In the genomic region with DNA sequence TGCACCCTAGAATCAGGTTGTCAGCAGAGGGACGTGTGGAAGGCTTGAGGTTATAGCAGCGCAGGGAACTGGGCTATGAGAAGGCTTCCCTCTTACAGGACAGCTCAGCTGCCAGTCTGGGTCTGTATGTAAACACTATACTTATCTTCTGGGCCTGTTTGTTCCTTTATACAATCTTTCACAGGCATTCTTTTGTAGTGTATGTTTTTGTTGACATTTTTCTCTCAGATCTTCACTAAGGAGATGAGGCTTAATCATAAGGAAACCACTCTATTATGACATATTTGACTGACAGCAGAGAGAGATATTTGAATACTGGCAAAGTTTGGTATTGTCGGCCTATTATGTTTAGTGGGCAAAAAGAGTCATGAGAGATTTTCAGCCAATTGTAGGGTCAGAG, we compare ENCODE assay signal across 8 cellular contexts. TPM values are rescaled to one million over a fixed set of nuclear protein-coding genes. Genes with fewer than 3 reads are reported as not detected.
DNase-seq lines count a peak whose midpoint lies in the region; ATAC-seq and TF ChIP-seq lines count a peak whose summit lies in the region.

No MANE protein-coding gene starts in this region.

- H3K4me3 Mint-ChIP-seq in naive thymus-derived CD4-positive, alpha-beta T cell: peak overlapping the region; percentile 83 to 100 (median 97)

- H3K27ac Mint-ChIP-seq in naive thymus-derived CD4-positive, alpha-beta T cell: peak overlapping the region in 8 of 9 donors; percentile 13 to 98 (median 85)

- H3K4me1 ChIP-seq in Karpas-422 (ENCODE audit: low read length) (peaks cover 30% of the 10 kb centered on the region), colonic mucosa (peaks cover 26% of the 10 kb centered on the region)
- peaks cover 13 to 30% of the 10 kb centered on the region in 2 donors for H3K4me1 ChIP-seq in naive thymus-derived CD4-positive, alpha-beta T cell (ENCODE audit: control insufficient read depth in 2 of 2, insufficient read depth in 2 of 2, low read length in 2 of 2)

- H3K27ac ChIP-seq in Karpas-422 (ENCODE audit: low read length) (peak overlapping the region; percentile 38; the same call in 1 of the 2 replicates), colonic mucosa (peak overlapping the region; percentile 95)
- H3K27ac ChIP-seq in naive thymus-derived CD4-positive, alpha-beta T cell (ENCODE audit: low read depth, low read length): peak overlapping the region; percentile 90

- H3K4me3 ChIP-seq in BJ (ENCODE audit: low read depth, low read length) (peak overlapping the region; percentile 96), Karpas-422 (ENCODE audit: low read length) (peak overlapping the region; percentile 84), colonic mucosa (peak overlapping the region; percentile 100)
- H3K4me3 ChIP-seq in naive thymus-derived CD4-positive, alpha-beta T cell (ENCODE audit: low read length): peak overlapping the region; percentile 84

- POLR2A ChIA-PET in BJ (lab: Charles Lee): no interaction called here
- POLR2A ChIA-PET in naive thymus-derived CD4-positive, alpha-beta T cell (lab: Charles Lee): interaction anchor here (2.0 kb wide), 1 partner anchor 8 kb away, joined by 4 read pairs; no protein-coding TSS in a partner anchor

- DNase-seq in BJ (ENCODE audit: low read depth) (no peak), Karpas-422 (peak; percentile 49), colonic mucosa (peak; percentile 40), GM10266 (ENCODE audit: extremely low spot score) (no peak)
- DNase-seq in naive thymus-derived CD4-positive, alpha-beta T cell: no peak
- no peak for DNase-seq in central memory CD4-positive, alpha-beta T cell

- H3K9ac ChIP-seq in Karpas-422 (ENCODE audit: low read length): peak overlapping the region; percentile 77
- H3K9ac ChIP-seq in colonic mucosa (ENCODE audit: low read depth in 2 of 2, low read length in 2 of 2): peak overlapping the region; percentile 84 to 92

- no peaks in the 10 kb centered on the region for H3K9me2 ChIP-seq in Karpas-422 (replicated peaks; ENCODE audit: insufficient read depth, low read length)

- H3K27me3 ChIP-seq in BJ (ENCODE audit: control insufficient read depth, insufficient read depth, low read length): no peaks in the 10 kb centered on the region
- H3K27me3 ChIP-seq in Karpas-422 (ENCODE audit: low read length): no peaks in the 10 kb centered on the region
- peaks cover 1% of the 10 kb centered on the region for H3K27me3 ChIP-seq in colonic mucosa
- peaks cover 0 to 7% of the 10 kb centered on the region in 2 donors for H3K27me3 ChIP-seq in naive thymus-derived CD4-positive, alpha-beta T cell (ENCODE audit: control insufficient read depth in 2 of 2, insufficient read depth in 2 of 2, low read length in 2 of 2)

- H3K79me2 ChIP-seq in Karpas-422 (ENCODE audit: low read length): peaks cover 57% of the 10 kb centered on the region

- peaks cover 9% of the 10 kb centered on the region; the same call in 1 of the 2 replicates for H4K20me1 ChIP-seq in Karpas-422 (ENCODE audit: insufficient read depth, low read depth, low read length)

- intact Hi-C loops in colonic mucosa (cut with DNase I): no loop called here
- intact Hi-C loops in naive thymus-derived CD4-positive, alpha-beta T cell (cut with micrococcal nuclease): loop anchor here in 1 of 2 donors (5.0 to 10.0 kb wide), 3 partner anchors 106 to 554 kb away; partner anchors contain the start of gene TRIM8

- ATAC-seq in naive thymus-derived CD4-positive, alpha-beta T cell: no peak
- ATAC-seq in HG02885 (IDR thresholded peaks at IDR 0.05; ENCODE audit: poor library complexity, unreplicated experiment): no peak
- ATAC-seq in HG02588 (IDR thresholded peaks at IDR 0.05; ENCODE audit: unreplicated experiment): no peak

- TF ChIP-seq CTCF in BJ (IDR thresholded peaks at IDR 0.05; ENCODE audit: insufficient read depth, low read depth, low read length) (no peak), colonic mucosa (IDR thresholded peaks at IDR 0.05) (no peak), GM10266 (IDR thresholded peaks at IDR 0.05; ENCODE audit: control insufficient read depth, insufficient read depth, low read depth, missing control alignments) (no peak)

- peaks cover 7 to 20% (median 18%) of the 10 kb centered on the region in 5 donors for H3K27me3 Mint-ChIP-seq in naive thymus-derived CD4-positive, alpha-beta T cell

- no peak overlapping the region for H2AFZ ChIP-seq in Karpas-422 (ENCODE audit: low read length)

- H3K4me1 Mint-ChIP-seq in naive thymus-derived CD4-positive, alpha-beta T cell: peaks cover 38 to 70% (median 58%) of the 10 kb centered on the region in 7 donors

- CTCF ChIA-PET in BJ (lab: Yijun Ruan, JAX): interaction anchor here (1.1 kb wide), 2 partner anchors 14 to 106 kb away, joined by 3 to 4 read pairs; no protein-coding TSS in a partner anchor
- CTCF ChIA-PET in naive thymus-derived CD4-positive, alpha-beta T cell (lab: Charles Lee): interaction anchor here (2.9 kb wide), 1 partner anchor 16 kb away, joined by 10 read pairs; no protein-coding TSS in a partner anchor

- H3K36me3 ChIP-seq in BJ (ENCODE audit: control insufficient read depth, insufficient read depth, low read length) (0 out of 2 replicates have a peak, but pooled peaks cover 2% of the 10 kb centered on the region), Karpas-422 (ENCODE audit: insufficient read depth, low read length) (peaks cover 4% of the 10 kb centered on the region; the same call in 1 of the 2 replicates), colonic mucosa (no peaks in the 10 kb centered on the region)
- peaks cover 0 to 5% (median 0%) of the 10 kb centered on the region in 3 experiments for H3K36me3 ChIP-seq in naive thymus-derived CD4-positive, alpha-beta T cell (ENCODE audit: control insufficient read depth in 2 of 3, insufficient read depth in 3 of 3, low read length in 3 of 3)

- H3K36me3 Mint-ChIP-seq in naive thymus-derived CD4-positive, alpha-beta T cell: peaks cover 5 to 11% (median 9%) of the 10 kb centered on the region in 5 donors

- peak overlapping the region; percentile 81 for H3K4me2 ChIP-seq in Karpas-422 (ENCODE audit: low read depth, low read length, poor library complexity, severe bottlenecking)

- H3K9me3 ChIP-seq in Karpas-422 (ENCODE audit: low read length) (no peaks in the 10 kb centered on the region), colonic mucosa (no peaks in the 10 kb centered on the region)
- no peaks in the 10 kb centered on the region for H3K9me3 ChIP-seq in naive thymus-derived CD4-positive, alpha-beta T cell (ENCODE audit: control insufficient read depth in 2 of 3, low read length in 3 of 3)

- H3K9me3 Mint-ChIP-seq in naive thymus-derived CD4-positive, alpha-beta T cell: peaks cover 0 to 2% (median 0%) of the 10 kb centered on the region in 11 donors

RNA-seq across cellular contexts. Expression of gene GBF1, which starts 0.9 kb away (rescaled TPM):
- 19.0 and 28.4 TPM in 2 replicates for polyA plus RNA-seq in BJ (2011; rRNA removed)
- 54.6 and 65.0 TPM in 2 replicates for polyA minus RNA-seq in BJ (2011; rRNA and poly(A)+ RNA removed)
- 7.6 and 12.5 TPM in 2 replicates for total RNA-seq in Karpas-422 (2014; rRNA removed; shearing (Covaris generic); ENCODE audit: low replicate concordance)
- 10 to 100 TPM; 59.8 to 73.4 TPM for total RNA-seq in colonic mucosa
- total RNA-seq in naive thymus-derived CD4-positive, alpha-beta T cell: 10 to 100 TPM; 36.2 to 47.2 (median 37.8) TPM
- 10 to 100 TPM in 1 of 2 donors, 1 to 10 TPM in 1; 8.5 to 24.3 TPM for polyA plus RNA-seq in naive thymus-derived CD4-positive, alpha-beta T cell

RNA-seq across cellular contexts. Expression of gene PITX3, which starts 4.9 kb away (rescaled TPM):
- polyA plus RNA-seq in BJ (2011; rRNA removed): not detected in 2 replicates
- not detected in 2 replicates for polyA minus RNA-seq in BJ (2011; rRNA and poly(A)+ RNA removed)
- total RNA-seq in Karpas-422 (2014; rRNA removed; shearing (Covaris generic); ENCODE audit: low replicate concordance): not detected in 2 replicates
- total RNA-seq in colonic mucosa: not detected
- total RNA-seq in naive thymus-derived CD4-positive, alpha-beta T cell: not detected
- polyA plus RNA-seq in naive thymus-derived CD4-positive, alpha-beta T cell: not detected

RNA-seq across cellular contexts. Expression of gene ELOVL3, which starts 20.2 kb away (rescaled TPM):
- 0.34 and 0.43 TPM in 2 replicates for polyA plus RNA-seq in BJ (2011; rRNA removed)
- 0.38 TPM in 1 of 2 replicates, not detected in the other for polyA minus RNA-seq in BJ (2011; rRNA and poly(A)+ RNA removed)
- not detected in 2 replicates for total RNA-seq in Karpas-422 (2014; rRNA removed; shearing (Covaris generic); ENCODE audit: low replicate concordance)
- total RNA-seq in colonic mucosa: under 1 TPM in 1 of 2 donors, not detected in 1; 0.24 TPM
- not detected for total RNA-seq in naive thymus-derived CD4-positive, alpha-beta T cell
- polyA plus RNA-seq in naive thymus-derived CD4-positive, alpha-beta T cell: not detected

Comparison
In these comparisons a context has a peak if more than half of its experiments do, and no peak if none do; other contexts are left out.
1. DNase-seq: peak in Karpas-422 (single experiment) and colonic mucosa (single experiment); none in BJ (single experiment), naive thymus-derived CD4-positive, alpha-beta T cell (0 of 9), central memory CD4-positive, alpha-beta T cell (single experiment) and GM10266 (single experiment).
2. H3K27ac ChIP-seq: peak in every context shown above with its lines; median percentile 95 in colonic mucosa; 90 in naive thymus-derived CD4-positive, alpha-beta T cell; 38 in Karpas-422.
3. Peak in every context shown above with its lines, with median percentiles within 50 percentile points of each other: H3K4me3 ChIP-seq.